ENCODE assay signal across 8 cellular contexts in the genomic region with DNA sequence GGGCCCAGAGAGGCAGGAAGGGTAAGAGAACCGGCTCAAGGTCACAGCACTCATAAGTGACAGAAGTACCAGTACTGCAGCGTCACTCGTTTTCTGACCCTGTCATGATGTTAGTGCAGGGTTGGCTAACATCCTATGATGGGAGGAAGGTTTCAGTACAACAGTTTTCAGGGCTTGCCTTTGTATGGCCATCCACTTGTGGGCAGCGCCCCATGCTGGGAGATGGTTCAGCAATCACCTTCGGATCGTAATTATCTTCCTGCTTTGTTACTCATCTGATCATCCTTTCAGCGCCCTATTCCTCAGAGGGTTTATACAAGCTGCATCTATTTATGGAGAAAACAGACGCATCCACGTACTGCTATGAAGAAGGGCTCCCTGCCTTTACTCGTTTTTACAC. TPM values are rescaled to one million over a fixed set of nuclear protein-coding genes. Genes with fewer than 3 reads are reported as not detected.
DNase-seq lines count a peak whose midpoint lies in the region; ATAC-seq and TF ChIP-seq lines count a peak whose summit lies in the region.

No MANE protein-coding gene starts in this region.

- intact Hi-C loops in lower lobe of right lung (cut with DNase I): no loop called here

- H3K27ac ChIP-seq in thoracic aorta (peak overlapping the region; percentile 92 to 99), lower lobe of right lung (no peak overlapping the region)

- H3K36me3 ChIP-seq in iPS-15b (ENCODE audit: control insufficient read depth, insufficient read depth, low read length) (peaks cover 4% of the 10 kb centered on the region), thoracic aorta (no peaks in the 10 kb centered on the region), lower lobe of right lung (no peaks in the 10 kb centered on the region)

- H3K4me3 ChIP-seq in WI38 (ENCODE audit: low read depth, low read length): peak overlapping the region; percentile 93
- peak overlapping the region; percentile 93 for H3K4me3 ChIP-seq in iPS-15b (ENCODE audit: low read depth, low read length)
- peak overlapping the region; percentile 77 for H3K4me3 ChIP-seq in thoracic aorta
- no peak overlapping the region for H3K4me3 ChIP-seq in lower lobe of right lung

- DNase-seq in NCI-H345 (lab: John Stamatoyannopoulos, UW) (peak; percentile 46), NCI-H345 treated with DMSO at 0.1 percent for 48 hours (lab: John Stamatoyannopoulos, UW; ENCODE audit: unreplicated experiment) (no peak), thoracic aorta (ENCODE audit: low spot score) (no peak), T-helper 9 cell (no peak), lower lobe of right lung (no peak)

- H3K27me3 ChIP-seq in iPS-15b (ENCODE audit: control insufficient read depth, insufficient read depth, low read length) (no peaks in the 10 kb centered on the region), thoracic aorta (replicated peaks; ENCODE audit: insufficient read depth) (no peaks in the 10 kb centered on the region), lower lobe of right lung (ENCODE audit: low read depth) (peaks cover 31% of the 10 kb centered on the region)

- H3K9me3 ChIP-seq in iPS-15b (ENCODE audit: control insufficient read depth, insufficient read depth, low read length): no peaks in the 10 kb centered on the region
- H3K9me3 ChIP-seq in thoracic aorta: no peaks in the 10 kb centered on the region
- no peaks in the 10 kb centered on the region for H3K9me3 ChIP-seq in lower lobe of right lung

- no peak overlapping the region for H3K9ac ChIP-seq in iPS-15b (ENCODE audit: low read depth, low read length)

- H3K4me1 ChIP-seq in iPS-15b (ENCODE audit: control insufficient read depth, insufficient read depth, low read length) (peaks cover 8% of the 10 kb centered on the region), thoracic aorta (ENCODE audit: control insufficient read depth in 1 of 2, low read depth in 2 of 2) (peaks cover 11 to 30% of the 10 kb centered on the region in 2 donors), lower lobe of right lung (peaks cover 20% of the 10 kb centered on the region)

- TF ChIP-seq CTCF in WI38 (IDR thresholded peaks at IDR 0.05; ENCODE audit: low read depth, low read length) (no peak), thoracic aorta (IDR thresholded peaks at IDR 0.05) (no peak), lower lobe of right lung (IDR thresholded peaks at IDR 0.05) (no peak)

- no peak for ATAC-seq in thoracic aorta (ENCODE audit: insufficient number of reproducible peaks, low FRiP score, low read depth)
- ATAC-seq in HG03439 (IDR thresholded peaks at IDR 0.05; ENCODE audit: unreplicated experiment): no peak
- ATAC-seq in lower lobe of right lung: no peak

RNA-seq across cellular contexts. Expression of gene MAP1B, which starts 2.4 kb away (rescaled TPM):
- 1,000 to 10,000 TPM in 1 of 2 donors, 100 to 1,000 TPM in 1; 616 to 1,045 TPM for total RNA-seq in thoracic aorta
- total RNA-seq in lower lobe of right lung: 20.6 TPM

Comparison
In these comparisons a context has a peak if more than half of its experiments do, and no peak if none do; other contexts are left out.
1. RNA of gene MAP1B, which starts 2.4 kb away (total RNA-seq): 616 to 1,045 TPM in thoracic aorta; 20.6 TPM in lower lobe of right lung (single experiment); every median in the first group is over 10 times any median in the second.